Comparison of ENCODE assay signal across 13 cellular contexts in genomic region chr6:108661430-108661829, GRCh38.
DNase-seq lines count a peak whose midpoint lies in the region; ATAC-seq and TF ChIP-seq lines count a peak whose summit lies in the region.
"Had no signal": no experiment of that assay in that cellular context is flagged by ENCODE, and none has a peak within 500 bp of the region (broad histone marks: within the 10 kb centered on the region; RNA-seq: fewer than 3 reads in every experiment).

No MANE protein-coding gene starts in this region.

- intact Hi-C loops in Right ventricle myocardium inferior (cut with DNase I) (no loop called here), heart right ventricle (cut with DNase I) (no loop called here)

- no peak overlapping the region for H3K4me3 ChIP-seq in right atrium auricular region
- H3K4me3 ChIP-seq in heart right ventricle = no peak overlapping the region
- H3K4me3 ChIP-seq: tibial artery had no signal

- peaks cover 7% of the 10 kb centered on the region for H3K4me1 Mint-ChIP-seq in T-helper 2 cell treated with Interferon-gamma antibody and Interleukin-4, amounts not matched to agents 5 μg/mL and 100 μg/mL, for 36 hours (ENCODE audit: low read depth)
- H3K4me1 Mint-ChIP-seq: B cell had no signal

- peaks cover 7% of the 10 kb centered on the region for H3K36me3 Mint-ChIP-seq in T-helper 2 cell treated with Interferon-gamma antibody and Interleukin-4, amounts not matched to agents 5 μg/mL and 100 μg/mL, for 36 hours (ENCODE audit: low read depth)

- TF ChIP-seq CTCF in right atrium auricular region (IDR thresholded peaks at IDR 0.05) = no peak
- TF ChIP-seq CTCF in heart right ventricle (IDR thresholded peaks at IDR 0.05) = no peak

- H3K4me3 Mint-ChIP-seq in T-helper 2 cell treated with Interferon-gamma antibody and Interleukin-4, amounts not matched to agents 5 μg/mL and 100 μg/mL, for 36 hours = no peak overlapping the region
- H3K4me3 Mint-ChIP-seq: B cell, H9 had no signal

- 63 to 67% methylated on average over 1 of the region's 1 CpG for WGBS in heart right ventricle, 2 donors

- H3K4me1 ChIP-seq in right atrium auricular region (peaks cover 0 to 70% of the 10 kb centered on the region in 2 donors), heart right ventricle (peaks cover 13 to 80% (median 45%) of the 10 kb centered on the region in 9 donors)

- H3K27me3 ChIP-seq in right atrium auricular region (no peaks in the 10 kb centered on the region), heart right ventricle (no peaks in the 10 kb centered on the region)
- H3K27me3 ChIP-seq: tibial artery had no signal

- H3K36me3 ChIP-seq in right atrium auricular region (peaks cover 15% of the 10 kb centered on the region), heart right ventricle (peaks cover 0 to 30% (median 4%) of the 10 kb centered on the region in 9 donors)

- H3K27ac Mint-ChIP-seq in T-helper 2 cell treated with Interferon-gamma antibody and Interleukin-4, amounts not matched to agents 5 μg/mL and 100 μg/mL, for 36 hours = no peak overlapping the region
- H3K27ac Mint-ChIP-seq: B cell, H9 had no signal

- H3K27ac ChIP-seq in right atrium auricular region (peak overlapping the region in 1 of 2 donors; percentile 35), heart right ventricle (peak overlapping the region in 8 of 10 donors; percentile 2 to 61 (median 15))
- H3K27ac ChIP-seq: tibial artery had no signal

- no peaks in the 10 kb centered on the region for H3K9me3 ChIP-seq in right atrium auricular region
- H3K9me3 ChIP-seq in heart right ventricle = no peaks in the 10 kb centered on the region
- H3K9me3 ChIP-seq: tibial artery had no signal

- DNase-seq in Right ventricle myocardium inferior (ENCODE audit: missing footprints) (no peak), right atrium auricular region (ENCODE audit: low spot score) (no peak), amniotic epithelial cell (ENCODE audit: low read depth) (peak; percentile 81), heart right ventricle (no peak), stromal cell of bone marrow (ENCODE audit: low read depth) (peak; percentile 43)
- DNase-seq in T-helper 2 cell treated with Interferon-gamma antibody and Interleukin-4, amounts not matched to agents 5 μg/mL and 100 μg/mL, for 36 hours (ENCODE audit: low spot score) = no peak
- DNase-seq: H9, NCI-H1048, occipital lobe, tibial artery had no signal

- ATAC-seq in Right ventricle myocardium inferior (peak; percentile 27), heart right ventricle (peak in 6 of 8 donors; percentile 8 to 54 (median 29)), HG02678 (IDR thresholded peaks at IDR 0.05; ENCODE audit: unreplicated experiment) (no peak), HG02870 (IDR thresholded peaks at IDR 0.05; ENCODE audit: unreplicated experiment) (no peak)

- H3K27me3 Mint-ChIP-seq in T-helper 2 cell treated with Interferon-gamma antibody and Interleukin-4, amounts not matched to agents 5 μg/mL and 100 μg/mL, for 36 hours (ENCODE audit: low read depth) = peaks cover 4% of the 10 kb centered on the region
- H3K27me3 Mint-ChIP-seq: B cell had no signal

- H3K9me3 Mint-ChIP-seq in T-helper 2 cell treated with Interferon-gamma antibody and Interleukin-4, amounts not matched to agents 5 μg/mL and 100 μg/mL, for 36 hours = no peaks in the 10 kb centered on the region
- H3K9me3 Mint-ChIP-seq: H9 had no signal

Comparison
In these comparisons a context has a peak if more than half of its experiments do, and no peak if none do; other contexts are left out.
1. ATAC-seq: peak in Right ventricle myocardium inferior (single experiment) and heart right ventricle (6 of 8); none in HG02678 (single experiment) and HG02870 (single experiment).
2. DNase-seq: peak in amniotic epithelial cell (single experiment) and stromal cell of bone marrow (single experiment); none in Right ventricle myocardium inferior (single experiment), right atrium auricular region (single experiment), heart right ventricle (0 of 2) and T-helper 2 cell treated with Interferon-gamma antibody and Interleukin-4, amounts not matched to agents 5 μg/mL and 100 μg/mL, for 36 hours (single experiment).